Comparison of ENCODE assay signal across 1 cellular context in genomic region chr4:87916636-87917035, GRCh38.
TF ChIP-seq lines count a peak whose summit lies in the region.

No MANE protein-coding gene starts in this region.

TF ChIP-seq in WTC11, 78 proteins besides CTCF, POLR2A, EP300 and RAD21 (continued from another document):
- TF ChIP-seq PRDM15 (CRISPR knock-in tag; IDR thresholded peaks at IDR 0.05), result no peak
- TF ChIP-seq USF1 (CRISPR knock-in tag; IDR thresholded peaks at IDR 0.05), result no peak
- TF ChIP-seq ATF3 (CRISPR knock-in tag; conservative IDR thresholded peaks at IDR 0.05), result no peak
- no peak for TF ChIP-seq RELA (CRISPR knock-in tag; IDR thresholded peaks at IDR 0.05; ENCODE audit: borderline replicate concordance)
- TF ChIP-seq FOXP4 (CRISPR knock-in tag; IDR thresholded peaks at IDR 0.05), result no peak
- no peak for TF ChIP-seq MAX (CRISPR knock-in tag; IDR thresholded peaks at IDR 0.05)
- no peak for TF ChIP-seq NR3C1 (CRISPR knock-in tag; conservative IDR thresholded peaks at IDR 0.05; ENCODE audit: low read depth)
- TF ChIP-seq E2F5 (CRISPR knock-in tag; IDR thresholded peaks at IDR 0.05), result no peak
- TF ChIP-seq ZNF532 (CRISPR knock-in tag; IDR thresholded peaks at IDR 0.05; ENCODE audit: borderline replicate concordance), result no peak
- no peak for TF ChIP-seq USF2 (CRISPR knock-in tag; IDR thresholded peaks at IDR 0.05)
- TF ChIP-seq ZNF425 (CRISPR knock-in tag; conservative IDR thresholded peaks at IDR 0.05), result no peak
- TF ChIP-seq ZNF671 (CRISPR knock-in tag; IDR thresholded peaks at IDR 0.05), result no peak
